Comparison of ENCODE assay signal across 8 cellular contexts in genomic region chr17:60036796-60037677, GRCh38. TPM values are rescaled to one million over a fixed set of nuclear protein-coding genes. Genes with fewer than 3 reads are reported as not detected.
DNase-seq lines count a peak whose midpoint lies in the region; ATAC-seq and TF ChIP-seq lines count a peak whose summit lies in the region.

No MANE protein-coding gene starts in this region.

- peak; percentile 14 for DNase-seq in BJ (ENCODE audit: low read depth)
- DNase-seq in MV-4-11 (lab: John Stamatoyannopoulos, UW) = peak; percentile 30
- DNase-seq in activated naive CD4-positive, alpha-beta T cell treated with anti-CD3 and anti-CD28 coated beads, Interleukin-2, amount 50 U/mL, for 16 hours = peak; percentile 70
- peak; percentile 74 for DNase-seq in Right ventricle myocardium superior
- DNase-seq in posterior vena cava (ENCODE audit: low spot score) = peak; percentile 87
- peak; percentile 83 for DNase-seq in upper lobe of right lung

- POLR2A ChIA-PET in BJ (lab: Charles Lee) = no interaction called here

- ATAC-seq in GM21360 (IDR thresholded peaks at IDR 0.05; ENCODE audit: unreplicated experiment) (peak; percentile 57), SK-N-SH treated with all-trans-retinoic acid at 6 μM for 48 hours (peak; percentile 96), Right ventricle myocardium superior (ENCODE audit: poor library complexity) (peak; percentile 89), upper lobe of right lung (peak; percentile 94)

- CTCF ChIA-PET in BJ (lab: Yijun Ruan, JAX) = interaction anchor here (0.6 to 3.3 kb wide), 23 partner anchors 8 to 515 kb away, joined by 3 to 33 read pairs (median 4); no protein-coding TSS in a partner anchor

- peaks cover 7% of the 10 kb centered on the region for H3K4me1 ChIP-seq in upper lobe of right lung

- intact Hi-C loops in Right ventricle myocardium superior (cut with DNase I) (no loop called here), posterior vena cava (cut with DNase I) (loop anchor here in 1 of 2 donors (10.0 kb wide), 1 partner anchor 72 kb away; the partner anchor contains the start of gene RNFT1), upper lobe of right lung (cut with DNase I) (no loop called here)

- peak; percentile 98 for TF ChIP-seq CTCF in BJ (IDR thresholded peaks at IDR 0.05; ENCODE audit: insufficient read depth, low read depth, low read length)
- peak; percentile 91 for TF ChIP-seq CTCF in upper lobe of right lung (IDR thresholded peaks at IDR 0.05)

- peaks cover under 1% of the 10 kb centered on the region; the same call in 1 of the 2 replicates for H3K36me3 ChIP-seq in BJ (ENCODE audit: control insufficient read depth, insufficient read depth, low read length)
- no peaks in the 10 kb centered on the region for H3K36me3 ChIP-seq in upper lobe of right lung

- H3K27ac ChIP-seq in upper lobe of right lung = no peak overlapping the region

- peaks cover 3% of the 10 kb centered on the region for H3K27me3 ChIP-seq in BJ (ENCODE audit: control insufficient read depth, insufficient read depth, low read length)
- H3K27me3 ChIP-seq in upper lobe of right lung = peaks cover 12% of the 10 kb centered on the region

- H3K4me3 ChIP-seq in BJ (ENCODE audit: low read depth, low read length) = no peak overlapping the region
- no peak overlapping the region for H3K4me3 ChIP-seq in upper lobe of right lung

- no peaks in the 10 kb centered on the region for H3K9me3 ChIP-seq in upper lobe of right lung

TF ChIP-seq in SK-N-SH treated with all-trans-retinoic acid at 6 μM for 48 hours, 23 proteins besides CTCF, POLR2A, EP300 and RAD21:
- TF ChIP-seq, protein P1, sequence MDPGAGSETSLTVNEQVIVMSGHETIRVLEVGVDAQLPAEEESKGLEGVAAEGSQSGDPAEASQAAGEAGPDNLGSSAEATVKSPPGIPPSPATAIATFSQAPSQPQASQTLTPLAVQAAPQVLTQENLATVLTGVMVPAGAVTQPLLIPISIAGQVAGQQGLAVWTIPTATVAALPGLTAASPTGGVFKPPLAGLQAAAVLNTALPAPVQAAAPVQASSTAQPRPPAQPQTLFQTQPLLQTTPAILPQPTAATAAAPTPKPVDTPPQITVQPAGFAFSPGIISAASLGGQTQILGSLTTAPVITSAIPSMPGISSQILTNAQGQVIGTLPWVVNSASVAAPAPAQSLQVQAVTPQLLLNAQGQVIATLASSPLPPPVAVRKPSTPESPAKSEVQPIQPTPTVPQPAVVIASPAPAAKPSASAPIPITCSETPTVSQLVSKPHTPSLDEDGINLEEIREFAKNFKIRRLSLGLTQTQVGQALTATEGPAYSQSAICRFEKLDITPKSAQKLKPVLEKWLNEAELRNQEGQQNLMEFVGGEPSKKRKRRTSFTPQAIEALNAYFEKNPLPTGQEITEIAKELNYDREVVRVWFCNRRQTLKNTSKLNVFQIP (CRISPR knock-in tag; IDR thresholded peaks at IDR 0.05; ENCODE audit: borderline replicate concordance, low read depth) = 0 out of 2 replicates have a peak, but pooled peaks have one; percentile 43
- 0 out of 2 replicates have a peak, but pooled peaks have one; percentile 21 for TF ChIP-seq SNAI2 (CRISPR knock-in tag; IDR thresholded peaks at IDR 0.05)
- no peak for TF ChIP-seq BACH2 (CRISPR knock-in tag; IDR thresholded peaks at IDR 0.05; ENCODE audit: borderline replicate concordance)
- no peak for TF ChIP-seq TOX (CRISPR knock-in tag; IDR thresholded peaks at IDR 0.05; ENCODE audit: borderline replicate concordance)
- TF ChIP-seq CSDC2 (CRISPR knock-in tag; IDR thresholded peaks at IDR 0.05) = no peak

RNA-seq across cellular contexts. Expression of gene HEATR6, which starts 41.7 kb away (rescaled TPM):
- polyA plus RNA-seq in BJ (2011; rRNA removed) = 20.7 and 24.2 TPM in 2 replicates
- 28.9 and 35.4 TPM in 2 replicates for polyA minus RNA-seq in BJ (2011; rRNA and poly(A)+ RNA removed)
- total RNA-seq in Right ventricle myocardium superior (10.2 TPM), posterior vena cava (10 to 100 TPM; 13.1 to 16.3 TPM), upper lobe of right lung (26.9 TPM)

Comparison
In these comparisons a context has a peak if more than half of its experiments do, and no peak if none do; other contexts are left out.
1. DNase-seq: peak in every context shown above with its lines; median percentile 87 in posterior vena cava; 83 in upper lobe of right lung; 74 in Right ventricle myocardium superior; 70 in activated naive CD4-positive, alpha-beta T cell treated with anti-CD3 and anti-CD28 coated beads, Interleukin-2, amount 50 U/mL, for 16 hours; 30 in MV-4-11; 14 in BJ.